8 cellular contexts compared by ENCODE assay signal in genomic region chr22:17266261-17266971, GRCh38. TPM values are rescaled to one million over a fixed set of nuclear protein-coding genes. Genes with fewer than 3 reads are reported as not detected.
DNase-seq lines count a peak whose midpoint lies in the region; ATAC-seq and TF ChIP-seq lines count a peak whose summit lies in the region.

No MANE protein-coding gene starts in this region.

- POLR2A ChIA-PET in activated CD8-positive, alpha-beta T cell treated with anti-CD3 and anti-CD28 coated beads, Interleukin-2, amount 10 ng/mL, durations not matched to agents 7 days and 5 days (lab: Charles Lee) = interaction anchor here (0.6 to 2.0 kb wide), 5 partner anchors 8 to 149 kb away, joined by 3 to 11 read pairs (median 4); partner anchors contain the start of gene ADA2
- POLR2A ChIA-PET in RWPE1 (lab: Yijun Ruan, JAX; ENCODE audit: low non-redundant PET) = no interaction called here

- no peaks in the 10 kb centered on the region for H3K36me3 Mint-ChIP-seq in activated CD8-positive, alpha-beta T cell treated with anti-CD3 and anti-CD28 coated beads, Interleukin-2, amount 10 ng/mL, durations not matched to agents 7 days and 5 days (ENCODE audit: low read depth)
- no peaks in the 10 kb centered on the region for H3K36me3 Mint-ChIP-seq in neural crest cell (ENCODE audit: low read depth)

- H3K9me3 Mint-ChIP-seq in activated CD8-positive, alpha-beta T cell treated with anti-CD3 and anti-CD28 coated beads, Interleukin-2, amount 10 ng/mL, durations not matched to agents 7 days and 5 days (ENCODE audit: insufficient read depth) = no peaks in the 10 kb centered on the region
- H3K9me3 Mint-ChIP-seq in neural crest cell = no peaks in the 10 kb centered on the region

- peaks cover 33% of the 10 kb centered on the region for H3K4me1 Mint-ChIP-seq in activated CD8-positive, alpha-beta T cell treated with anti-CD3 and anti-CD28 coated beads, Interleukin-2, amount 10 ng/mL, durations not matched to agents 7 days and 5 days (ENCODE audit: low read depth)
- H3K4me1 Mint-ChIP-seq in neural crest cell = peaks cover 44% of the 10 kb centered on the region

- H3K27ac Mint-ChIP-seq in activated CD8-positive, alpha-beta T cell treated with anti-CD3 and anti-CD28 coated beads, Interleukin-2, amount 10 ng/mL, durations not matched to agents 7 days and 5 days = peak overlapping the region; percentile 78
- H3K27ac Mint-ChIP-seq in neural crest cell (ENCODE audit: unreplicated experiment) = peak overlapping the region; percentile 68

- H3K27ac ChIP-seq in RWPE1 = no peak overlapping the region

- no peak overlapping the region for H3K4me3 Mint-ChIP-seq in activated CD8-positive, alpha-beta T cell treated with anti-CD3 and anti-CD28 coated beads, Interleukin-2, amount 10 ng/mL, durations not matched to agents 7 days and 5 days
- H3K4me3 Mint-ChIP-seq in neural crest cell = peak overlapping the region; percentile 45

- TF ChIP-seq CTCF in neural crest cell (conservative IDR thresholded peaks at IDR 0.05) (no peak), RWPE1 (conservative IDR thresholded peaks at IDR 0.05; ENCODE audit: low read depth) (no peak)

- CTCF ChIA-PET in activated CD8-positive, alpha-beta T cell treated with anti-CD3 and anti-CD28 coated beads, Interleukin-2, amount 10 ng/mL, durations not matched to agents 7 days and 5 days (lab: Charles Lee) = interaction anchor here (0.7 to 1.6 kb wide), 13 partner anchors 8 to 235 kb away, joined by 3 to 6 read pairs (median 4); partner anchors contain the start of gene ADA2
- CTCF ChIA-PET in RWPE1 (lab: Yijun Ruan, JAX) = no interaction called here

- DNase-seq in NCI-H345 (lab: John Stamatoyannopoulos, UW) (peak; percentile 42), NCI-H345 treated with DMSO at 0.1 percent for 48 hours (lab: John Stamatoyannopoulos, UW; ENCODE audit: unreplicated experiment) (no peak), neural crest cell (ENCODE audit: low read depth, low spot score) (peak; percentile 8), RWPE1 (ENCODE audit: low spot score) (no peak), NCI-H2196 treated with DMSO at 0.1 percent for 48 hours (lab: John Stamatoyannopoulos, UW; ENCODE audit: unreplicated experiment) (no peak), NOMO-1 (lab: John Stamatoyannopoulos, UW; ENCODE audit: unreplicated experiment in 2 of 2) (no peak)
- DNase-seq in activated CD8-positive, alpha-beta T cell treated with anti-CD3 and anti-CD28 coated beads, Interleukin-2, amount 10 ng/mL, durations not matched to agents 7 days and 5 days = peak; percentile 51

- TF ChIP-seq RAD21 in Ishikawa (IDR thresholded peaks at IDR 0.05; ENCODE audit: low read depth) = no peak

- peak; percentile 71 for ATAC-seq in activated CD8-positive, alpha-beta T cell treated with anti-CD3 and anti-CD28 coated beads, Interleukin-2, amount 10 ng/mL, durations not matched to agents 7 days and 5 days

- TF ChIP-seq EP300 in Ishikawa (IDR thresholded peaks at IDR 0.05; ENCODE audit: borderline replicate concordance) = no peak

- no peaks in the 10 kb centered on the region for H3K27me3 Mint-ChIP-seq in activated CD8-positive, alpha-beta T cell treated with anti-CD3 and anti-CD28 coated beads, Interleukin-2, amount 10 ng/mL, durations not matched to agents 7 days and 5 days (ENCODE audit: low read depth)
- no peaks in the 10 kb centered on the region for H3K27me3 Mint-ChIP-seq in neural crest cell (ENCODE audit: low read depth)

TF ChIP-seq in Ishikawa, 13 proteins besides CTCF, POLR2A, EP300 and RAD21:
- TF ChIP-seq CEBPB (IDR thresholded peaks at IDR 0.05) = no peak
- peak; percentile 55 for TF ChIP-seq USF1 (IDR thresholded peaks at IDR 0.05)
- no peak for TF ChIP-seq TEAD4 (IDR thresholded peaks at IDR 0.05)

RNA-seq across cellular contexts. Expression of gene ADA2, which starts 47.2 kb away (rescaled TPM):
- total RNA-seq in activated CD8-positive, alpha-beta T cell treated with anti-CD3 and anti-CD28 coated beads, Interleukin-2, amount 10 ng/mL, durations not matched to agents 7 days and 5 days = 10 to 100 TPM; 61.5 to 65.0 TPM
- 32.0 and 33.5 TPM in 2 replicates for total RNA-seq in neural crest cell

Comparison
In these comparisons a context has a peak if more than half of its experiments do, and no peak if none do; other contexts are left out.
1. DNase-seq: peak in NCI-H345 (single experiment), activated CD8-positive, alpha-beta T cell treated with anti-CD3 and anti-CD28 coated beads, Interleukin-2, amount 10 ng/mL, durations not matched to agents 7 days and 5 days (single experiment) and neural crest cell (single experiment); none in NCI-H345 treated with DMSO at 0.1 percent for 48 hours (single experiment), RWPE1 (single experiment), NCI-H2196 treated with DMSO at 0.1 percent for 48 hours (single experiment) and NOMO-1 (0 of 2).